In genomic region chr2:60839126-60839813, GRCh38 we compare ENCODE assay signal across 11 cellular contexts. TPM values are rescaled to one million over a fixed set of nuclear protein-coding genes. Genes with fewer than 3 reads are reported as not detected.
DNase-seq lines count a peak whose midpoint lies in the region; ATAC-seq and TF ChIP-seq lines count a peak whose summit lies in the region.
"Had no signal": no experiment of that assay in that cellular context is flagged by ENCODE, and none has a peak within 500 bp of the region (broad histone marks: within the 10 kb centered on the region; RNA-seq: fewer than 3 reads in every experiment).

No MANE protein-coding gene starts in this region.

- H3K36me3 Mint-ChIP-seq in IgD-negative memory B cell, result no peaks in the 10 kb centered on the region

- H3K4me1 ChIP-seq in DOHH2 (ENCODE audit: control insufficient read depth, low read length), result peaks cover 99% of the 10 kb centered on the region
- no peaks in the 10 kb centered on the region for H3K4me1 ChIP-seq in SJCRH30

- H3K27ac ChIP-seq in DOHH2 (ENCODE audit: low read depth, low read length) (peak overlapping the region; percentile 95), SJCRH30 (no peak overlapping the region)

- peak overlapping the region; percentile 39 to 86 (median 75) for H3K4me3 Mint-ChIP-seq in IgD-negative memory B cell

- no peaks in the 10 kb centered on the region for H3K27me3 ChIP-seq in DOHH2 (ENCODE audit: control insufficient read depth, low read length)
- H3K27me3 ChIP-seq in SJCRH30, result no peaks in the 10 kb centered on the region; the same call in none of the 2 replicates

- peak overlapping the region; percentile 59 for H3K4me3 ChIP-seq in DOHH2 (ENCODE audit: low read length)
- no peak overlapping the region for H3K4me3 ChIP-seq in SJCRH30

- in situ Hi-C loops in ACHN (cut with HindIII; ENCODE audit: low pct_ligation_motif_present, low pct_unique_long_range_greater_than_20kb, low sequenced_read_pairs), result no loop called here

- H3K36me3 ChIP-seq in DOHH2 (ENCODE audit: control insufficient read depth, low read length) (peaks cover 3% of the 10 kb centered on the region; the same call in 1 of the 2 replicates), SJCRH30 (no peaks in the 10 kb centered on the region)

- DNase-seq in GM19238 (ENCODE audit: insufficient read length, low spot score) (peak; percentile 16), ACHN (no peak), SJCRH30 (no peak), erythroblast (lab: John Stamatoyannopoulos, UW) (no peak), NCI-H82 treated with DMSO at 0.1 percent for 48 hours (lab: John Stamatoyannopoulos, UW; ENCODE audit: unreplicated experiment) (no peak)
- DNase-seq: activated CD4-positive, alpha-beta T cell treated with anti-CD3 and anti-CD28 coated beads for 4 hours; KG1; OCI-M1 had no signal

- H3K27me3 Mint-ChIP-seq in IgD-negative memory B cell, result no peaks in the 10 kb centered on the region

- peak overlapping the region; percentile 91 to 94 (median 91) for H3K27ac Mint-ChIP-seq in IgD-negative memory B cell

- peak; percentile 62 for ATAC-seq in HG02759 (IDR thresholded peaks at IDR 0.05; ENCODE audit: unreplicated experiment)

- H3K4me1 Mint-ChIP-seq in IgD-negative memory B cell, result peaks cover 62 to 66% (median 63%) of the 10 kb centered on the region in 3 donors

- H3K79me2 ChIP-seq in DOHH2 (ENCODE audit: control insufficient read depth, low read length), result peaks cover 13% of the 10 kb centered on the region

- no peaks in the 10 kb centered on the region for H3K9me3 ChIP-seq in DOHH2 (ENCODE audit: control insufficient read depth, insufficient read depth, low read length)
- no peaks in the 10 kb centered on the region for H3K9me3 ChIP-seq in SJCRH30 (replicated peaks)

- H3K9me2 ChIP-seq in DOHH2 (replicated peaks; ENCODE audit: control insufficient read depth, low read length), result no peaks in the 10 kb centered on the region

- H3K4me2 ChIP-seq in DOHH2 (ENCODE audit: low read length), result peak overlapping the region; percentile 74

- no peaks in the 10 kb centered on the region for H3K9me3 Mint-ChIP-seq in IgD-negative memory B cell

- peaks cover 47% of the 10 kb centered on the region for H3F3A ChIP-seq in DOHH2 (ENCODE audit: control insufficient read depth, insufficient read depth)

- TF ChIP-seq POLR2A in erythroblast (IDR thresholded peaks at IDR 0.05; ENCODE audit: low read length), result no peak

- peak; percentile 23 for TF ChIP-seq CTCF in DOHH2 (IDR thresholded peaks at IDR 0.05; ENCODE audit: low read depth, low read length, poor library complexity, severe bottlenecking)

- no peaks in the 10 kb centered on the region for H4K20me1 ChIP-seq in DOHH2 (ENCODE audit: control insufficient read depth, insufficient read depth, low read depth, low read length)

RNA-seq across cellular contexts. Expression of gene REL, which starts 42.1 kb away (rescaled TPM):
- 64.7 TPM for polyA plus RNA-seq in IgD-negative memory B cell
- 12.4 and 16.1 TPM in 2 replicates for total RNA-seq in SJCRH30 (2014; rRNA removed; shearing (Covaris generic))
